In genomic region chr3:120021523-120021922, GRCh38 we compare ENCODE assay signal across 18 cellular contexts.
DNase-seq lines count a peak whose midpoint lies in the region; ATAC-seq and TF ChIP-seq lines count a peak whose summit lies in the region.
"Had no signal": no experiment of that assay in that cellular context is flagged by ENCODE, and none has a peak within 500 bp of the region (broad histone marks: within the 10 kb centered on the region; RNA-seq: fewer than 3 reads in every experiment).

No MANE protein-coding gene starts in this region.

- peaks cover 8% of the 10 kb centered on the region for H3K4me1 Mint-ChIP-seq in mesothelial cell of epicardium

- no peak for ATAC-seq in HG02588 (IDR thresholded peaks at IDR 0.05; ENCODE audit: unreplicated experiment)
- ATAC-seq: activated CD4-positive, CD25-positive, alpha-beta regulatory T cell treated with anti-CD3 and anti-CD28 coated beads, Interleukin-2, amount 50 U/mL, for 24 hours; activated T-helper 17 cell treated with anti-CD3 and anti-CD28 coated beads, Interleukin-2, amount 50 U/mL, for 72 hours; left colon had no signal

- no peak overlapping the region for H3K4me3 ChIP-seq in epithelial cell of esophagus (ENCODE audit: low read length)
- H3K4me3 ChIP-seq: SJCRH30, thyroid gland had no signal

- peak; percentile 11 for DNase-seq in GM04503 (ENCODE audit: low read depth)
- peak; percentile 12 for DNase-seq in M059J (ENCODE audit: low read depth)
- peak; percentile 33 for DNase-seq in epithelial cell of esophagus (ENCODE audit: low read depth)
- DNase-seq in mesothelial cell of epicardium (ENCODE audit: low spot score in 2 of 2, unreplicated experiment in 2 of 2) = no peak
- no peak for DNase-seq in activated CD8-positive, alpha-beta memory T cell treated with anti-CD3 and anti-CD28 coated beads for 24 hours
- DNase-seq in stimulated activated CD4-positive, alpha-beta T cell treated with anti-CD3 and anti-CD28 coated beads, Interleukin-12 subunit alpha, Interleukin-12 subunit beta, amount 100 ng/mL, for 4 hours = no peak
- DNase-seq in cerebellar cortex (ENCODE audit: low spot score) = no peak
- DNase-seq: caudate nucleus; DMS 273 treated with DMSO at 0.1 percent for 48 hours; effector memory CD4-positive, alpha-beta T cell; left colon; NCI-H69; nucleus accumbens; SJCRH30; thyroid gland had no signal

- H3K4me3 Mint-ChIP-seq in mesothelial cell of epicardium = no peak overlapping the region
- H3K4me3 Mint-ChIP-seq: activated T-helper 17 cell treated with anti-CD3 and anti-CD28 coated beads, Interleukin-2, amount 50 U/mL, for 72 hours had no signal

- TF ChIP-seq CTCF in epithelial cell of esophagus (IDR thresholded peaks at IDR 0.05; ENCODE audit: insufficient read depth, low read depth, low read length, missing control alignments) = no peak
- TF ChIP-seq CTCF in mesothelial cell of epicardium (IDR thresholded peaks at IDR 0.05; ENCODE audit: unreplicated experiment) = no peak

- peaks cover 16% of the 10 kb centered on the region for H3K9me3 Mint-ChIP-seq in mesothelial cell of epicardium
- H3K9me3 Mint-ChIP-seq: activated T-helper 17 cell treated with anti-CD3 and anti-CD28 coated beads, Interleukin-2, amount 50 U/mL, for 72 hours had no signal

- H3K27me3 Mint-ChIP-seq in mesothelial cell of epicardium (ENCODE audit: low read depth) = no peaks in the 10 kb centered on the region
- H3K27me3 Mint-ChIP-seq: activated T-helper 17 cell treated with anti-CD3 and anti-CD28 coated beads, Interleukin-2, amount 50 U/mL, for 72 hours had no signal

- H3K27ac Mint-ChIP-seq in mesothelial cell of epicardium = peak overlapping the region; percentile 66
- H3K27ac Mint-ChIP-seq: activated T-helper 17 cell treated with anti-CD3 and anti-CD28 coated beads, Interleukin-2, amount 50 U/mL, for 72 hours had no signal

- peaks cover 17% of the 10 kb centered on the region for H3K36me3 Mint-ChIP-seq in mesothelial cell of epicardium

Comparison
In these comparisons a context has a peak if more than half of its experiments do, and no peak if none do; other contexts are left out.
1. DNase-seq: peak in GM04503 (single experiment), M059J (single experiment) and epithelial cell of esophagus (single experiment); none in mesothelial cell of epicardium (0 of 2), activated CD8-positive, alpha-beta memory T cell treated with anti-CD3 and anti-CD28 coated beads for 24 hours (single experiment), stimulated activated CD4-positive, alpha-beta T cell treated with anti-CD3 and anti-CD28 coated beads, Interleukin-12 subunit alpha, Interleukin-12 subunit beta, amount 100 ng/mL, for 4 hours (single experiment) and cerebellar cortex (single experiment).